11 cellular contexts compared by ENCODE assay signal in genomic region chr12:4308334-4308960, GRCh38. TPM values are rescaled to one million over a fixed set of nuclear protein-coding genes. Genes with fewer than 3 reads are reported as not detected.
DNase-seq lines count a peak whose midpoint lies in the region; ATAC-seq and TF ChIP-seq lines count a peak whose summit lies in the region.
"Had no signal": no experiment of that assay in that cellular context is flagged by ENCODE, and none has a peak within 500 bp of the region (broad histone marks: within the 10 kb centered on the region; RNA-seq: fewer than 3 reads in every experiment).

No MANE protein-coding gene starts in this region.

- peak overlapping the region; percentile 50; the same call in 1 of the 2 replicates for H3K4me3 ChIP-seq in PC-3 (ENCODE audit: low read length)
- peak overlapping the region in 3 of 4 donors; percentile 9 to 48 (median 16) for H3K4me3 ChIP-seq in esophagus squamous epithelium
- H3K4me3 ChIP-seq in psoas muscle: peak overlapping the region; percentile 48
- H3K4me3 ChIP-seq: Peyer's patch had no signal

- CTCF ChIA-PET in PC-3 (lab: Charles Lee): interaction anchor here (0.6 kb wide), 1 partner anchor 20 kb away, joined by 5 read pairs; no protein-coding TSS in a partner anchor

- no peak for TF ChIP-seq CTCF in PC-3 (conservative IDR thresholded peaks at IDR 0.05; ENCODE audit: low read depth, low read length)
- no peak for TF ChIP-seq CTCF in esophagus squamous epithelium (IDR thresholded peaks at IDR 0.05)
- TF ChIP-seq CTCF in psoas muscle (IDR thresholded peaks at IDR 0.05): no peak

- intact Hi-C loops in PC-3 (cut with micrococcal nuclease): loop anchor here (5.0 kb wide), 1 partner anchor 114 kb away; no protein-coding TSS in a partner anchor
- intact Hi-C loops in esophagus squamous epithelium (cut with DNase I): no loop called here
- intact Hi-C loops in psoas muscle (cut with DNase I): loop anchor here (5.0 kb wide), 3 partner anchors 114 to 224 kb away; no protein-coding TSS in a partner anchor

- peaks cover 24% of the 10 kb centered on the region for H3K27me3 ChIP-seq in PC-3 (ENCODE audit: low read length)
- no peaks in the 10 kb centered on the region for H3K27me3 ChIP-seq in esophagus squamous epithelium
- H3K27me3 ChIP-seq in psoas muscle (ENCODE audit: insufficient read depth in 3 of 3, low read length in 2 of 3): no peaks in the 10 kb centered on the region
- H3K27me3 ChIP-seq: Peyer's patch had no signal

- ATAC-seq in PC-3 (peak; percentile 16; the same call in 1 of the 2 replicates), psoas muscle (peak in 1 of 4 donors; percentile 5), GM21737 (IDR thresholded peaks at IDR 0.05; ENCODE audit: unreplicated experiment) (no peak), HG03457 (IDR thresholded peaks at IDR 0.05; ENCODE audit: unreplicated experiment) (no peak), HG03095 (IDR thresholded peaks at IDR 0.05; ENCODE audit: unreplicated experiment) (no peak)

- no peaks in the 10 kb centered on the region for H3K79me2 ChIP-seq in PC-3 (ENCODE audit: low read length)

- DNase-seq in ELF-1 (ENCODE audit: low read depth, low spot score) (peak; percentile 83), PC-3 (peak; percentile 52), esophagus squamous epithelium (lab: John Stamatoyannopoulos, UW) (no peak), psoas muscle (no peak)
- DNase-seq: effector memory CD4-positive, alpha-beta T cell; stimulated activated CD4-positive, alpha-beta T cell treated with anti-CD3 and anti-CD28 coated beads, Interleukin-4, amount 100 ng/mL, for 4 hours had no signal

- POLR2A ChIA-PET in PC-3 (lab: Charles Lee; ENCODE audit: unreplicated experiment): no interaction called here

- no peaks in the 10 kb centered on the region for H4K20me1 ChIP-seq in PC-3 (ENCODE audit: low read length)

- 52 to 71% methylated on average over 14 of the region's 14 CpGs for WGBS in esophagus squamous epithelium, 2 donors
- WGBS in psoas muscle, 3 donors: 72 to 75% (median 74%) methylated on average over 14 of the region's 14 CpGs

- H3K9ac ChIP-seq in PC-3 (ENCODE audit: low read length): no peak overlapping the region

- H3K27ac ChIP-seq in PC-3 (ENCODE audit: low read length) (no peak overlapping the region), esophagus squamous epithelium (peak overlapping the region in 2 of 4 donors; percentile 27 to 57), psoas muscle (peak overlapping the region; percentile 1)

- no peaks in the 10 kb centered on the region for H3F3A ChIP-seq in PC-3 (ENCODE audit: low read length, unreplicated experiment)

- H3K36me3 ChIP-seq in PC-3 (ENCODE audit: low read depth, low read length): no peaks in the 10 kb centered on the region
- peaks cover 0 to 20% (median 0%) of the 10 kb centered on the region in 3 donors for H3K36me3 ChIP-seq in esophagus squamous epithelium
- H3K36me3 ChIP-seq in psoas muscle (ENCODE audit: insufficient read depth in 1 of 2, low read depth in 1 of 2): no peaks in the 10 kb centered on the region
- H3K36me3 ChIP-seq: prostate gland had no signal

- H3K9me3 ChIP-seq in PC-3 (ENCODE audit: low read length) (no peaks in the 10 kb centered on the region), esophagus squamous epithelium (no peaks in the 10 kb centered on the region), psoas muscle (no peaks in the 10 kb centered on the region)
- H3K9me3 ChIP-seq: Peyer's patch, prostate gland had no signal

- no peak for TF ChIP-seq POLR2A in esophagus squamous epithelium (IDR thresholded peaks at IDR 0.05)

- no peaks in the 10 kb centered on the region for H3K9me2 ChIP-seq in PC-3 (replicated peaks; ENCODE audit: low read length)

- peak overlapping the region; percentile 79 for H3K4me2 ChIP-seq in PC-3 (ENCODE audit: low read length)

- H3K4me1 ChIP-seq in PC-3 (ENCODE audit: insufficient read depth, low read length) (peaks cover 7% of the 10 kb centered on the region), esophagus squamous epithelium (peaks cover 3 to 29% (median 7%) of the 10 kb centered on the region in 3 donors), psoas muscle (peaks cover 5% of the 10 kb centered on the region)
- H3K4me1 ChIP-seq: prostate gland had no signal

- H2AFZ ChIP-seq in PC-3 (ENCODE audit: low read length): peak overlapping the region; percentile 87

- TSS peak; percentile 88 for BruUV-seq in PC-3 (replicated peaks; lab: Mats Ljungman, UMichigan)

RNA-seq across cellular contexts. Expression of gene TIGAR, which starts 12.6 kb away (rescaled TPM):
- 3.7 and 4.6 TPM in 2 replicates for total RNA-seq in PC-3 (2014; rRNA removed)
- 1 to 10 TPM; 5.1 to 8.1 (median 5.9) TPM for total RNA-seq in esophagus squamous epithelium
- total RNA-seq in psoas muscle: 10 to 100 TPM; 10.9 to 17.3 (median 11.8) TPM
- 10 to 100 TPM in 1 of 3 donors, 1 to 10 TPM in 2; 6.3 to 20.0 (median 8.1) TPM for polyA plus RNA-seq in psoas muscle

RNA-seq across cellular contexts. Expression of gene CCND2, which starts 34.9 kb away (rescaled TPM):
- not detected in 2 replicates for total RNA-seq in PC-3 (2014; rRNA removed)
- 10 to 100 TPM; 13.9 to 49.8 (median 35.9) TPM for total RNA-seq in esophagus squamous epithelium
- 10 to 100 TPM in 1 of 4 donors, 1 to 10 TPM in 3; 3.3 to 10.1 (median 6.2) TPM for total RNA-seq in psoas muscle
- under 1 TPM; 0.31 to 0.68 (median 0.58) TPM for polyA plus RNA-seq in psoas muscle

Comparison
In these comparisons a context has a peak if more than half of its experiments do, and no peak if none do; other contexts are left out.
1. DNase-seq: peak in ELF-1 (single experiment) and PC-3 (single experiment); none in esophagus squamous epithelium (single experiment) and psoas muscle (0 of 2).
2. Peak in every context shown above with its lines, with median percentiles within 50 percentile points of each other: H3K4me3 ChIP-seq.